In the genomic region with DNA sequence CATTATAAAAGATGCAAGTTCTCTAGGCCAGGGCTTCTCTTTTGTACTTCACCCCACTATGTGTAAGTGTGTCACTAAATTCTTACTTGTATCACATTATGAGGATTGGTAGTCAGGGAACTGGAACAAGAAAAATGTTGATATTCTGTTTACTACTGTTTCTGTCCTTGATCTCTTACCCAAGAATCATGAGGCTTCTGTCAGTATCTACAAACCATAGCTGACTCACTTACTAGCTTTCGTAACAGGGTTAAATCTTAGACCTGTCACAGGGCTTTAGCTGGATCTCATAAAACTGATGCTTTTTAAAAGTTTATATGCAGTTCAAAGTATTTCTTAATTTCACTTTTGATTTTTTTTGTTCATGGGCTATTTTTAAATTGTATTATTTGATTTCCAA, we compare ENCODE assay signal across 19 cellular contexts.
DNase-seq lines count a peak whose midpoint lies in the region; ATAC-seq and TF ChIP-seq lines count a peak whose summit lies in the region.
"Had no signal": no experiment of that assay in that cellular context is flagged by ENCODE, and none has a peak within 500 bp of the region (broad histone marks: within the 10 kb centered on the region; RNA-seq: fewer than 3 reads in every experiment).

No MANE protein-coding gene starts in this region.

- H3K27ac ChIP-seq in epithelial cell of prostate (no peak overlapping the region), colonic mucosa (no peak overlapping the region)
- H3K27ac ChIP-seq: tibial artery had no signal

- ATAC-seq in HG03439 (IDR thresholded peaks at IDR 0.05; ENCODE audit: unreplicated experiment) = no peak
- ATAC-seq: GM23338 had no signal

- DNase-seq in AG20443 (ENCODE audit: low spot score) (peak; percentile 64), LHCN-M2 (ENCODE audit: low read depth) (peak; percentile 73), epithelial cell of prostate (ENCODE audit: low read depth, low spot score) (peak; percentile 34), myocyte (ENCODE audit: low read depth) (peak; percentile 13), colonic mucosa (no peak), cerebellum (ENCODE audit: low spot score) (no peak)
- DNase-seq in activated effector memory CD4-positive, alpha-beta T cell treated with Interleukin-2 at 50 U/mL for 16 hours = no peak
- DNase-seq: activated CD4-positive, alpha-beta T cell treated with anti-CD3 and anti-CD28 coated beads, Interleukin-2, amount 50 U/mL, for 1 hour; activated T-cell treated with anti-CD3 and anti-CD28 coated beads, Interleukin-2, amount 50 U/mL, for 48 hours; CD8-positive, alpha-beta memory T cell; GF-D8; KG1; kidney glomerular epithelial cell; NCI-H2029 treated with DMSO at 0.1 percent for 48 hours; NCI-H69; RPMI8226; tibial artery had no signal

- no peak overlapping the region for H3K9ac ChIP-seq in colonic mucosa (ENCODE audit: low read depth in 2 of 2, low read length in 2 of 2)

- TF ChIP-seq CTCF in colonic mucosa (IDR thresholded peaks at IDR 0.05) = no peak

- H3K27me3 ChIP-seq in colonic mucosa = no peaks in the 10 kb centered on the region
- H3K27me3 ChIP-seq: tibial artery had no signal

- H3K4me3 ChIP-seq in colonic mucosa = no peak overlapping the region
- H3K4me3 ChIP-seq: GM23338, tibial artery had no signal

- H3K36me3 ChIP-seq in colonic mucosa = no peaks in the 10 kb centered on the region
- H3K36me3 ChIP-seq: tibial artery had no signal

- H3K4me1 ChIP-seq in colonic mucosa = no peaks in the 10 kb centered on the region

- intact Hi-C loops in colonic mucosa (cut with DNase I) = loop anchor here (10.0 kb wide), 1 partner anchor 523 kb away; no protein-coding TSS in a partner anchor

- no peaks in the 10 kb centered on the region for H3K9me3 ChIP-seq in colonic mucosa

Comparison
In these comparisons a context has a peak if more than half of its experiments do, and no peak if none do; other contexts are left out.
1. DNase-seq: peak in AG20443 (single experiment), LHCN-M2 (single experiment), epithelial cell of prostate (single experiment) and myocyte (single experiment); none in colonic mucosa (single experiment), activated effector memory CD4-positive, alpha-beta T cell treated with Interleukin-2 at 50 U/mL for 16 hours (single experiment) and cerebellum (single experiment).